Comparison of ENCODE assay signal across 1 cellular context in the genomic region with DNA sequence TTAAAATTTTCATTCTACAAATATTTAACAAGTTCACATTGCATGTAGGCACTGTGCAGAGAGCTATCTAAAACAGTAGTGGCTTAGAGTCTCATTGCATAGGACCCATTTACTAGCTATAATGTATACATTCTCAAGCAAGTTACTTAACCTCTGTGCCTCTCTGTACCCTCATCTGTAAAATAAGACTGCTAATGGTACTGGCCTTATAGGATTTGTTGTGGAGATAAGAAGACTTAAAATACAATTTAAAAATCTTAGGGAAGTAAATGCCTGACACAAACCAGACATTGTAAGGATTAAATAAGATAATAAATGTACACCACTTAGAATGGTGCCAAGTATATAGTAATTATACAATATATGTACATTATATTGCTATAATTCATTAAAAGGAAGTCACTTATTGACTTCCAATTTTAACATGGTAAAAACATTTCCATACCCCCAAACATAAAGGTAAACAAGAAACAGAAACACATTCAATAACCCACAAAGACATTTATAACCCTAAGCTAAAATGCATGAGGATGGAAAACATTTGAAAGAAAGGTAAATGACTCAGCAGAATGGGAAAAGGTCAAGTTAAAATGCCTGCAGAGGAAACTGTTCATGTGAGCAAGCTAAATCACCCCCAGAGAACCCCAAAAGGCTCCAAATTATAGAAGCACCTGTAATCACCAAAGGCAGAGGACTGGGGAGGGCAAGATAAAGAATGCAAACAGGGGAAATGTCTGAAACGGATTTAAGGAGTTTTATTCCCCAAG.
TF ChIP-seq lines count a peak whose summit lies in the region.

No MANE protein-coding gene starts in this region.

TF ChIP-seq in GM12878, 131 proteins besides CTCF, POLR2A, EP300 and RAD21:
- TF ChIP-seq CBFB (IDR thresholded peaks at IDR 0.05; ENCODE audit: low read depth) (no peak), ZNF384 (IDR thresholded peaks at IDR 0.05; ENCODE audit: borderline replicate concordance, low read depth, low read length) (no peak)
TF ChIP-seq in GM12878: peak in this region for 0.
